In genomic region chr3:16319307-16319706, GRCh38 we compare ENCODE assay signal across 9 cellular contexts. TPM values are rescaled to one million over a fixed set of nuclear protein-coding genes. Genes with fewer than 3 reads are reported as not detected.
DNase-seq lines count a peak whose midpoint lies in the region; ATAC-seq and TF ChIP-seq lines count a peak whose summit lies in the region.
"Had no signal": no experiment of that assay in that cellular context is flagged by ENCODE, and none has a peak within 500 bp of the region (broad histone marks: within the 10 kb centered on the region; RNA-seq: fewer than 3 reads in every experiment).

No MANE protein-coding gene starts in this region.

- peak overlapping the region; percentile 6 for H3K4me3 Mint-ChIP-seq in activated naive CD4-positive, alpha-beta T cell treated with anti-CD3 and anti-CD28 coated beads for 36 hours
- H3K4me3 Mint-ChIP-seq in naive thymus-derived CD8-positive, alpha-beta T cell = peak overlapping the region; percentile 13 to 81 (median 56)

- no peaks in the 10 kb centered on the region for H3K27me3 Mint-ChIP-seq in activated naive CD4-positive, alpha-beta T cell treated with anti-CD3 and anti-CD28 coated beads for 36 hours (ENCODE audit: low read depth)
- H3K27me3 Mint-ChIP-seq in naive thymus-derived CD8-positive, alpha-beta T cell = no peaks in the 10 kb centered on the region

- peaks cover 79% of the 10 kb centered on the region for H3K4me1 Mint-ChIP-seq in activated naive CD4-positive, alpha-beta T cell treated with anti-CD3 and anti-CD28 coated beads for 36 hours (ENCODE audit: low read depth)
- peaks cover 36 to 97% (median 81%) of the 10 kb centered on the region in 4 donors for H3K4me1 Mint-ChIP-seq in naive thymus-derived CD8-positive, alpha-beta T cell

- intact Hi-C loops in activated naive CD4-positive, alpha-beta T cell treated with anti-CD3 and anti-CD28 coated beads for 36 hours (cut with micrococcal nuclease) = loop anchor here (1.0 to 2.0 kb wide), 8 partner anchors 10 to 231 kb away; partner anchors contain the start of gene OXNAD1

- in situ Hi-C loops in SK-MEL-5 (cut with HindIII; ENCODE audit: low pct_unique_long_range_greater_than_20kb, low sequenced_read_pairs) = no loop called here

- peak; percentile 69 to 84 for ATAC-seq in naive thymus-derived CD8-positive, alpha-beta T cell

- H3K27ac Mint-ChIP-seq in activated naive CD4-positive, alpha-beta T cell treated with anti-CD3 and anti-CD28 coated beads for 36 hours = peak overlapping the region; percentile 95
- peak overlapping the region; percentile 92 to 99 (median 98) for H3K27ac Mint-ChIP-seq in naive thymus-derived CD8-positive, alpha-beta T cell

- CTCF ChIA-PET in activated naive CD4-positive, alpha-beta T cell treated with anti-CD3 and anti-CD28 coated beads for 36 hours (lab: Charles Lee) = interaction anchor here (0.7 to 14.3 kb wide), 22 partner anchors 8 to 232 kb away, joined by 3 to 222 read pairs (median 4); partner anchors contain the start of genes DPH3 and OXNAD1

- DNase-seq in SK-MEL-5 (ENCODE audit: low read depth, low spot score) (peak; percentile 73), AG08395 (ENCODE audit: low spot score) (no peak), NCI-H345 (lab: John Stamatoyannopoulos, UW) (no peak), EL (no peak), NCI-H2029 treated with DMSO at 0.1 percent for 48 hours (lab: John Stamatoyannopoulos, UW) (no peak)
- DNase-seq in activated naive CD4-positive, alpha-beta T cell treated with anti-CD3 and anti-CD28 coated beads for 36 hours = peak; percentile 97
- peak; percentile 50 to 89 (median 72) for DNase-seq in naive thymus-derived CD8-positive, alpha-beta T cell
- DNase-seq: pancreas had no signal

- POLR2A ChIA-PET in naive thymus-derived CD8-positive, alpha-beta T cell (lab: Charles Lee) = interaction anchor here (0.6 to 15.3 kb wide), 6 partner anchors 15 to 54 kb away, joined by 4 to 304 read pairs (median 18); partner anchors contain the start of genes DPH3 and OXNAD1

- no peaks in the 10 kb centered on the region for H3K9me3 Mint-ChIP-seq in activated naive CD4-positive, alpha-beta T cell treated with anti-CD3 and anti-CD28 coated beads for 36 hours
- H3K9me3 Mint-ChIP-seq in naive thymus-derived CD8-positive, alpha-beta T cell = no peaks in the 10 kb centered on the region

- TF ChIP-seq CTCF in GM12872 (IDR thresholded peaks at IDR 0.05; ENCODE audit: insufficient read depth, low read depth, low read length) = peak; percentile 61

- peaks cover 57% of the 10 kb centered on the region for H3K36me3 Mint-ChIP-seq in activated naive CD4-positive, alpha-beta T cell treated with anti-CD3 and anti-CD28 coated beads for 36 hours (ENCODE audit: low read depth)
- peaks cover 17 to 96% (median 56%) of the 10 kb centered on the region in 3 donors for H3K36me3 Mint-ChIP-seq in naive thymus-derived CD8-positive, alpha-beta T cell

RNA-seq across cellular contexts. Expression of gene OXNAD1, which starts 54.3 kb away (rescaled TPM):
- total RNA-seq in SK-MEL-5 (2014; rRNA removed; shearing (Covaris generic)) = 36.1 and 39.1 TPM in 2 replicates
- 19.4 and 23.7 TPM in 2 replicates for polyA plus RNA-seq in SK-MEL-5 (2015; cell fraction: cytosol; rRNA removed)
- 16.2 and 31.1 TPM in 2 replicates for polyA plus RNA-seq in SK-MEL-5 (2015; cell fraction: nucleus; rRNA removed)
- total RNA-seq in activated naive CD4-positive, alpha-beta T cell treated with anti-CD3 and anti-CD28 coated beads for 36 hours = 10 to 100 TPM; 32.4 to 34.2 TPM
- 100 to 1,000 TPM; 128 to 132 TPM for total RNA-seq in naive thymus-derived CD8-positive, alpha-beta T cell
- 100 to 1,000 TPM; 106 to 190 (median 168) TPM for polyA plus RNA-seq in naive thymus-derived CD8-positive, alpha-beta T cell

RNA-seq across cellular contexts. Expression of gene DPH3, which starts 54.6 kb away (rescaled TPM):
- 29.3 and 29.8 TPM in 2 replicates for total RNA-seq in SK-MEL-5 (2014; rRNA removed; shearing (Covaris generic))
- polyA plus RNA-seq in SK-MEL-5 (2015; cell fraction: cytosol; rRNA removed) = 22.5 and 24.3 TPM in 2 replicates
- 13.3 and 14.9 TPM in 2 replicates for polyA plus RNA-seq in SK-MEL-5 (2015; cell fraction: nucleus; rRNA removed)
- total RNA-seq in activated naive CD4-positive, alpha-beta T cell treated with anti-CD3 and anti-CD28 coated beads for 36 hours = 10 to 100 TPM; 16.1 to 17.0 TPM
- 10 to 100 TPM; 16.6 to 17.2 TPM for total RNA-seq in naive thymus-derived CD8-positive, alpha-beta T cell
- polyA plus RNA-seq in naive thymus-derived CD8-positive, alpha-beta T cell = 10 to 100 TPM; 16.7 to 20.9 (median 18.6) TPM

Comparison
In these comparisons a context has a peak if more than half of its experiments do, and no peak if none do; other contexts are left out.
1. DNase-seq: peak in SK-MEL-5 (single experiment), activated naive CD4-positive, alpha-beta T cell treated with anti-CD3 and anti-CD28 coated beads for 36 hours (single experiment) and naive thymus-derived CD8-positive, alpha-beta T cell (10 of 10); none in AG08395 (single experiment), NCI-H345 (single experiment), EL (single experiment) and NCI-H2029 treated with DMSO at 0.1 percent for 48 hours (single experiment).